38 cellular contexts compared by ENCODE assay signal in the genomic region with DNA sequence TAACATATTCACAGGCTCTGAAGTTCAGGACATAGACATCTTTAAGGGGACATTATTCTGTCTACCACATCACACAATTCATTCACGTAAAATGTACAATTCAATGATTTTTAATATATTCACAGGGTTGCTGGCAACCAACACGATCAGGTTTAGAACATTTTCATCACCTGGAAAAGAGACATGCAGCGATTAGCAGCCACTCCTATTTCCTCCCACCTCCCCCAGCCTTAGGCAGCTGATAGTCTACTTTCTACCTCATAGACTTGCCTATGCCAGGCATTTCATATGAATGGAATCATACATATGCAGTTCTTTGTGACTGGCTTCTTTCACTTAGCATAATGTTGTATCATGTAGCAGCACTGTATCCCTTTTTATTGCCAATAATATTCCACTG.
"Had no signal": no experiment of that assay in that cellular context is flagged by ENCODE, and none has a peak within 500 bp of the region (broad histone marks: within the 10 kb centered on the region; RNA-seq: fewer than 3 reads in every experiment).

No MANE protein-coding gene starts in this region.

- H3K4me3 Mint-ChIP-seq: activated naive CD4-positive, alpha-beta T cell treated with anti-CD3 and anti-CD28 coated beads for 36 hours; activated naive CD4-positive, alpha-beta T cell treated with anti-CD3 and anti-CD28 coated beads, Interleukin-2, amount 10 ng/mL, durations not matched to agents 7 days and 5 days; activated naive CD4-positive, alpha-beta T cell treated with anti-CD3 and anti-CD28 coated beads, Interleukin-2, amount 50 U/mL, for 24 hours; activated naive CD8-positive, alpha-beta T cell; activated naive CD8-positive, alpha-beta T cell treated with anti-CD3 and anti-CD28 coated beads for 36 hours; activated naive CD8-positive, alpha-beta T cell treated with anti-CD3 and anti-CD28 coated beads, Interleukin-2, amount 10 ng/mL, durations not matched to agents 7 days and 5 days; activated naive CD8-positive, alpha-beta T cell treated with anti-CD3 and anti-CD28 coated beads, Interleukin-2, amount 50 U/mL, for 24 hours; activated T-cell treated with anti-CD3 and anti-CD28 coated beads, Interleukin-2, amount 50 U/mL, for 24 hours; activated T-cell treated with anti-CD3 and anti-CD28 coated beads, Interleukin-2, amount 50 U/mL, for 4 hours; activated T-cell treated with anti-CD3 and anti-CD28 coated beads, Interleukin-2, amount 50 U/mL, for 72 hours; activated T-helper 1 cell treated with anti-CD3 and anti-CD28 coated beads, Interleukin-12 subunit alpha, Interleukin-12 subunit beta, Interleukin-2, Interleukin-4 antibody, amounts not matched to agents 30 ng/mL and 10 ng/mL and 1 ng/mL, durations not matched to agents 14 hours and 24 hours and 36 hours; activated T-helper 17 cell treated with anti-CD3 and anti-CD28 coated beads, Interleukin-2, amount 50 U/mL, for 72 hours; brain; central memory CD8-positive, alpha-beta T cell had no signal

- H3K27me3 ChIP-seq: adrenal gland, ascending aorta, body of pancreas, brain microvascular endothelial cell, breast epithelium, cardiac muscle cell had no signal

- H3K9me3 Mint-ChIP-seq: activated T-helper 1 cell treated with anti-CD3 and anti-CD28 coated beads, Interleukin-12 subunit alpha, Interleukin-12 subunit beta, Interleukin-2, Interleukin-4 antibody, amounts not matched to agents 30 ng/mL and 10 ng/mL and 1 ng/mL, durations not matched to agents 14 hours and 24 hours and 36 hours had no signal

- H3K27ac ChIP-seq: adrenal gland, ascending aorta, body of pancreas, brain microvascular endothelial cell, breast epithelium, cardiac muscle cell had no signal

- H3K27me3 Mint-ChIP-seq: brain had no signal

- H3K36me3 Mint-ChIP-seq: activated naive CD4-positive, alpha-beta T cell treated with anti-CD3 and anti-CD28 coated beads, Interleukin-2, amount 10 ng/mL, durations not matched to agents 7 days and 5 days; brain had no signal

- H3K4me1 ChIP-seq: adrenal gland, ascending aorta, body of pancreas, breast epithelium had no signal

- H3K4me3 ChIP-seq: adrenal gland, ascending aorta, body of pancreas, breast epithelium, cardiac muscle cell had no signal

- H3K9me3 ChIP-seq: adrenal gland, ascending aorta, body of pancreas, breast epithelium had no signal

- H3K36me3 ChIP-seq: adrenal gland, ascending aorta, brain microvascular endothelial cell, breast epithelium, cardiac muscle cell had no signal

- ATAC-seq: activated naive CD4-positive, alpha-beta T cell treated with anti-CD3 and anti-CD28 coated beads, Interleukin-2, amount 50 U/mL, for 72 hours; activated naive CD8-positive, alpha-beta T cell treated with anti-CD3 and anti-CD28 coated beads, Interleukin-2, amount 50 U/mL, for 24 hours; activated T-cell treated with anti-CD3 and anti-CD28 coated beads, Interleukin-2, amount 50 U/mL, for 4 hours; activated T-cell treated with anti-CD3 and anti-CD28 coated beads, Interleukin-2, amount 50 U/mL, for 72 hours; activated T-helper 17 cell treated with anti-CD3 and anti-CD28 coated beads, Interleukin-2, amount 50 U/mL, for 72 hours; body of pancreas had no signal

- DNase-seq: activated effector memory CD4-positive, alpha-beta T cell treated with anti-CD3 and anti-CD28 coated beads, Interleukin-2, amount 50 U/mL, for 16 hours; activated effector memory CD4-positive, alpha-beta T cell treated with Interleukin-2 at 50 U/mL for 16 hours; activated gamma-delta T cell; activated gamma-delta T cell treated with Interleukin-2 at 50 U/mL for 16 hours; activated naive CD4-positive, alpha-beta T cell; activated naive CD4-positive, alpha-beta T cell treated with anti-CD3 and anti-CD28 coated beads for 36 hours; activated naive CD4-positive, alpha-beta T cell treated with anti-CD3 and anti-CD28 coated beads, Interleukin-2, amount 10 ng/mL, durations not matched to agents 7 days and 5 days; activated naive CD4-positive, alpha-beta T cell treated with anti-CD3 and anti-CD28 coated beads, Interleukin-2, amount 50 U/mL, for 16 hours; activated naive CD4-positive, alpha-beta T cell treated with Interleukin-2 at 50 U/mL for 16 hours; activated naive CD8-positive, alpha-beta T cell treated with anti-CD3 and anti-CD28 coated beads for 36 hours; activated naive CD8-positive, alpha-beta T cell treated with anti-CD3 and anti-CD28 coated beads, Interleukin-2, amount 10 ng/mL, durations not matched to agents 7 days and 5 days; activated naive CD8-positive, alpha-beta T cell treated with anti-CD3 and anti-CD28 coated beads, Interleukin-2, amount 50 U/mL, for 24 hours; activated T-cell treated with anti-CD3 and anti-CD28 coated beads, Interleukin-2, amount 50 U/mL, for 24 hours; activated T-cell treated with anti-CD3 and anti-CD28 coated beads, Interleukin-2, amount 50 U/mL, for 4 hours; activated T-cell treated with anti-CD3 and anti-CD28 coated beads, Interleukin-2, amount 50 U/mL, for 48 hours; activated T-cell treated with anti-CD3 and anti-CD28 coated beads, Interleukin-2, amount 50 U/mL, for 72 hours; adrenal gland; amniotic stem cell; amygdala; anterior cingulate cortex; aorta; body of pancreas; brain microvascular endothelial cell; central memory CD4-positive, alpha-beta T cell; cerebellar nuclear complex had no signal

- FAIRE-seq: astrocyte, bronchial epithelial cell had no signal

- H3K4me1 Mint-ChIP-seq: activated naive CD4-positive, alpha-beta T cell treated with anti-CD3 and anti-CD28 coated beads, Interleukin-2, amount 10 ng/mL, durations not matched to agents 7 days and 5 days; activated naive CD4-positive, alpha-beta T cell treated with anti-CD3 and anti-CD28 coated beads, Interleukin-2, amount 50 U/mL, for 24 hours; activated naive CD8-positive, alpha-beta T cell treated with anti-CD3 and anti-CD28 coated beads for 36 hours; activated naive CD8-positive, alpha-beta T cell treated with anti-CD3 and anti-CD28 coated beads, Interleukin-2, amount 10 ng/mL, durations not matched to agents 7 days and 5 days; activated naive CD8-positive, alpha-beta T cell treated with anti-CD3 and anti-CD28 coated beads, Interleukin-2, amount 50 U/mL, for 24 hours; activated T-helper 17 cell treated with anti-CD3 and anti-CD28 coated beads, Interleukin-2, amount 50 U/mL, for 72 hours; central memory CD8-positive, alpha-beta T cell had no signal

- H3K27ac Mint-ChIP-seq: activated naive CD4-positive, alpha-beta T cell treated with anti-CD3 and anti-CD28 coated beads for 36 hours; activated naive CD4-positive, alpha-beta T cell treated with anti-CD3 and anti-CD28 coated beads, Interleukin-2, amount 10 ng/mL, durations not matched to agents 7 days and 5 days; activated naive CD4-positive, alpha-beta T cell treated with anti-CD3 and anti-CD28 coated beads, Interleukin-2, amount 50 U/mL, for 24 hours; activated naive CD4-positive, alpha-beta T cell treated with anti-CD3 and anti-CD28 coated beads, Interleukin-2, amount 50 U/mL, for 72 hours; activated naive CD8-positive, alpha-beta T cell; activated naive CD8-positive, alpha-beta T cell treated with anti-CD3 and anti-CD28 coated beads for 36 hours; activated naive CD8-positive, alpha-beta T cell treated with anti-CD3 and anti-CD28 coated beads, Interleukin-2, amount 10 ng/mL, durations not matched to agents 7 days and 5 days; activated naive CD8-positive, alpha-beta T cell treated with anti-CD3 and anti-CD28 coated beads, Interleukin-2, amount 50 U/mL, for 24 hours; activated T-cell treated with anti-CD3 and anti-CD28 coated beads, Interleukin-2, amount 50 U/mL, for 24 hours; activated T-cell treated with anti-CD3 and anti-CD28 coated beads, Interleukin-2, amount 50 U/mL, for 72 hours; activated T-helper 1 cell treated with anti-CD3 and anti-CD28 coated beads, Interleukin-12 subunit alpha, Interleukin-12 subunit beta, Interleukin-2, Interleukin-4 antibody, amounts not matched to agents 30 ng/mL and 10 ng/mL and 1 ng/mL, durations not matched to agents 14 hours and 24 hours and 36 hours; activated T-helper 17 cell treated with anti-CD3 and anti-CD28 coated beads, Interleukin-2, amount 50 U/mL, for 72 hours; activated T-helper 2 cell treated with anti-CD3 and anti-CD28 coated beads, Interferon-gamma antibody, Interleukin-2, Interleukin-4, amounts not matched to agents 10 μg/mL and 5 μg/mL and 100 μg/mL, durations not matched to agents 14 hours and 24 hours and 36 hours; brain had no signal
